8 cellular contexts compared by ENCODE assay signal in the genomic region with DNA sequence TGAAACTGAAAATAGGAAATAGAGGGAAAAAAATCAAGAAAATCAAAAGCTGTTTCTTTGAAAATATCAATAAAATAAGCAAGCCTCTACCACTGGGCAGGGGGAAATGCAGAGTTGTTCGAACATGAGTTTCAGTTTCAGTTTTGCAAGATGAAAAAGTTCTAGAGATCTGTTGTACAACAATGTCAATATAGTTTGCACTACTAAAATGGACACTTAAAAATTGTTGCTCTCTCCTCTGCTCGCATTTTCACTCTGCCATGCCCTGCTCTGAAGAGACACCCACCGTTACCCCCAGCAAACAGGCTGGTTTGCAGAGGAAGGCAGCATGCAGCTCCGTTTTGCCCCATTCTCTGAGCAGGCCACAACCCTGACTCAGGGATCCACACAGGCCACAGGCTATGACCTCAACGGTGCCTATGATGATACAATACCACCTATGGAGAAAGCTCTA.
DNase-seq lines count a peak whose midpoint lies in the region; ATAC-seq lines count a peak whose summit lies in the region.

No MANE protein-coding gene starts in this region.

- peak overlapping the region; percentile 74 for H3K4me3 Mint-ChIP-seq in central memory CD8-positive, alpha-beta T cell

- H3K36me3 Mint-ChIP-seq in central memory CD8-positive, alpha-beta T cell (ENCODE audit: insufficient read depth) = peaks cover 27% of the 10 kb centered on the region

- peaks cover 43% of the 10 kb centered on the region for H3K4me1 Mint-ChIP-seq in central memory CD8-positive, alpha-beta T cell

- DNase-seq in T-helper 2 cell (peak in 4 of 5 experiments; percentile 9 to 77 (median 14)), NCI-H526 (lab: John Stamatoyannopoulos, UW) (no peak), NCI-H510A treated with DMSO at 0.1 percent for 48 hours (lab: John Stamatoyannopoulos, UW) (no peak)
- DNase-seq in central memory CD8-positive, alpha-beta T cell (ENCODE audit: low spot score in 2 of 2) = peak; percentile 21 to 41
- peak; percentile 30 to 35 for DNase-seq in stimulated activated CD4-positive, alpha-beta T cell treated with anti-CD3 and anti-CD28 coated beads, Interleukin-15, amount 100 ng/mL, for 48 hours (ENCODE audit: low read depth in 2 of 2)

- H3K4me3 ChIP-seq in GM08714 (ENCODE audit: low read length) = peak overlapping the region; percentile 8; the same call in 1 of the 2 replicates

- H3K27ac Mint-ChIP-seq in central memory CD8-positive, alpha-beta T cell (ENCODE audit: low read depth) = peak overlapping the region; percentile 96

- ATAC-seq in central memory CD8-positive, alpha-beta T cell (replicated peaks; ENCODE audit: extremely low read depth, poor library complexity, severe bottlenecking) = peak; percentile 90
- ATAC-seq in HG02973 (IDR thresholded peaks at IDR 0.05; ENCODE audit: unreplicated experiment) (no peak), HG03439 (IDR thresholded peaks at IDR 0.05; ENCODE audit: unreplicated experiment) (no peak)

- H3K9me3 Mint-ChIP-seq in central memory CD8-positive, alpha-beta T cell = no peaks in the 10 kb centered on the region

- no peaks in the 10 kb centered on the region for H3K27me3 Mint-ChIP-seq in central memory CD8-positive, alpha-beta T cell

Comparison
In these comparisons a context has a peak if more than half of its experiments do, and no peak if none do; other contexts are left out.
1. DNase-seq: peak in T-helper 2 cell (4 of 5), central memory CD8-positive, alpha-beta T cell (2 of 2) and stimulated activated CD4-positive, alpha-beta T cell treated with anti-CD3 and anti-CD28 coated beads, Interleukin-15, amount 100 ng/mL, for 48 hours (2 of 2); none in NCI-H526 (0 of 2) and NCI-H510A treated with DMSO at 0.1 percent for 48 hours (single experiment).